In genomic region chr17:19345486-19346350, GRCh38 we compare ENCODE assay signal across 13 cellular contexts. TPM values are rescaled to one million over a fixed set of nuclear protein-coding genes. Genes with fewer than 3 reads are reported as not detected.
A peak's percentile ranks its signal among the peaks of the same experiment; 100 is the strongest.
DNase-seq lines count a peak whose midpoint lies in the region; ATAC-seq and TF ChIP-seq lines count a peak whose summit lies in the region.
"Had no signal": no experiment of that assay in that cellular context is flagged by ENCODE, and none has a peak within 500 bp of the region (broad histone marks: within the 10 kb centered on the region; RNA-seq: fewer than 3 reads in every experiment).

No MANE protein-coding gene starts in this region.

- no peaks in the 10 kb centered on the region for H3K9me2 ChIP-seq in Karpas-422 (replicated peaks; ENCODE audit: insufficient read depth, low read length)

- H3K4me3 ChIP-seq in left ventricle myocardium inferior (no peak overlapping the region), right atrium auricular region (no peak overlapping the region), Karpas-422 (ENCODE audit: low read length) (no peak overlapping the region)

- CTCF ChIA-PET in activated naive CD4-positive, alpha-beta T cell treated with anti-CD3 and anti-CD28 coated beads for 36 hours (lab: Charles Lee) = no interaction called here

- H3K27me3 ChIP-seq in left ventricle myocardium inferior (ENCODE audit: low read depth) (no peaks in the 10 kb centered on the region), right atrium auricular region (no peaks in the 10 kb centered on the region), Karpas-422 (ENCODE audit: low read length) (no peaks in the 10 kb centered on the region)

- 0 out of 2 replicates have a peak, but pooled peaks cover 3% of the 10 kb centered on the region for H4K20me1 ChIP-seq in Karpas-422 (ENCODE audit: insufficient read depth, low read depth, low read length)

- no peaks in the 10 kb centered on the region for H3K36me3 Mint-ChIP-seq in activated naive CD4-positive, alpha-beta T cell treated with anti-CD3 and anti-CD28 coated beads for 36 hours (ENCODE audit: low read depth)

- no peak overlapping the region for H3K4me3 Mint-ChIP-seq in activated naive CD4-positive, alpha-beta T cell treated with anti-CD3 and anti-CD28 coated beads for 36 hours
- H3K4me3 Mint-ChIP-seq: mesothelial cell of epicardium had no signal

- H3K36me3 ChIP-seq in left ventricle myocardium inferior = no peaks in the 10 kb centered on the region
- H3K36me3 ChIP-seq in right atrium auricular region = no peaks in the 10 kb centered on the region
- H3K36me3 ChIP-seq in Karpas-422 (ENCODE audit: insufficient read depth, low read length) = no peaks in the 10 kb centered on the region

- H2AFZ ChIP-seq in Karpas-422 (ENCODE audit: low read length) = no peak overlapping the region

- intact Hi-C loops in left ventricle myocardium inferior (cut with micrococcal nuclease) = no loop called here
- intact Hi-C loops in Right ventricle myocardium inferior (cut with DNase I) = no loop called here
- intact Hi-C loops in sciatic nerve (cut with DNase I) = no loop called here
- intact Hi-C loops in activated naive CD4-positive, alpha-beta T cell treated with anti-CD3 and anti-CD28 coated beads for 36 hours (cut with micrococcal nuclease) = no loop called here

- no peak overlapping the region for H3K9ac ChIP-seq in Karpas-422 (ENCODE audit: low read length)

- peak overlapping the region; percentile 84 for H3K27ac ChIP-seq in left ventricle myocardium inferior (replicated peaks)
- peak overlapping the region; percentile 78 to 81 for H3K27ac ChIP-seq in right atrium auricular region
- no peak overlapping the region for H3K27ac ChIP-seq in Karpas-422 (ENCODE audit: low read length)

- H3K9me3 ChIP-seq in left ventricle myocardium inferior (replicated peaks) (no peaks in the 10 kb centered on the region), right atrium auricular region (no peaks in the 10 kb centered on the region), Karpas-422 (ENCODE audit: low read length) (no peaks in the 10 kb centered on the region)

- no peak for DNase-seq in left ventricle myocardium inferior
- no peak for DNase-seq in Right ventricle myocardium inferior (ENCODE audit: missing footprints)
- DNase-seq in right atrium auricular region (ENCODE audit: low spot score) = no peak
- peak; percentile 48 for DNase-seq in sciatic nerve (ENCODE audit: low spot score)
- DNase-seq in Karpas-422 = no peak
- DNase-seq in activated naive CD4-positive, alpha-beta T cell treated with anti-CD3 and anti-CD28 coated beads for 36 hours = no peak
- DNase-seq: AML-193, GOT3, NCI-H1105 treated with DMSO at 0.1 percent for 48 hours, NCI-H526 had no signal

- H3K27ac Mint-ChIP-seq in activated naive CD4-positive, alpha-beta T cell treated with anti-CD3 and anti-CD28 coated beads for 36 hours = no peak overlapping the region

- H3K4me1 ChIP-seq in left ventricle myocardium inferior (peaks cover 64% of the 10 kb centered on the region), right atrium auricular region (peaks cover 0 to 68% of the 10 kb centered on the region in 2 donors), Karpas-422 (ENCODE audit: low read length) (peaks cover 16% of the 10 kb centered on the region)

- H3K79me2 ChIP-seq in Karpas-422 (ENCODE audit: low read length) = no peaks in the 10 kb centered on the region

- no peak overlapping the region for H3K4me2 ChIP-seq in Karpas-422 (ENCODE audit: low read depth, low read length, poor library complexity, severe bottlenecking)

- H3K9me3 Mint-ChIP-seq in activated naive CD4-positive, alpha-beta T cell treated with anti-CD3 and anti-CD28 coated beads for 36 hours = no peaks in the 10 kb centered on the region
- H3K9me3 Mint-ChIP-seq: mesothelial cell of epicardium had no signal

- TF ChIP-seq CTCF in left ventricle myocardium inferior (IDR thresholded peaks at IDR 0.05; ENCODE audit: borderline replicate concordance) = no peak
- no peak for TF ChIP-seq CTCF in right atrium auricular region (IDR thresholded peaks at IDR 0.05)

- ATAC-seq in Right ventricle myocardium inferior (no peak), sciatic nerve (no peak), HG02885 (IDR thresholded peaks at IDR 0.05; ENCODE audit: poor library complexity, unreplicated experiment) (no peak), HG03460 (IDR thresholded peaks at IDR 0.05; ENCODE audit: unreplicated experiment) (no peak)

- peaks cover 9% of the 10 kb centered on the region for H3K27me3 Mint-ChIP-seq in activated naive CD4-positive, alpha-beta T cell treated with anti-CD3 and anti-CD28 coated beads for 36 hours (ENCODE audit: low read depth)

- no peaks in the 10 kb centered on the region for H3K4me1 Mint-ChIP-seq in activated naive CD4-positive, alpha-beta T cell treated with anti-CD3 and anti-CD28 coated beads for 36 hours (ENCODE audit: low read depth)

RNA-seq across cellular contexts. Expression of gene B9D1, which starts 16.8 kb away (rescaled TPM):
- 8.8 TPM for total RNA-seq in left ventricle myocardium inferior
- total RNA-seq in Right ventricle myocardium inferior = 5.3 TPM
- 10 to 100 TPM; 18.7 to 24.6 TPM for total RNA-seq in right atrium auricular region
- total RNA-seq in sciatic nerve = 19.8 TPM
- total RNA-seq in Karpas-422 (2014; rRNA removed; shearing (Covaris generic); ENCODE audit: low replicate concordance) = 22.1 and 29.1 TPM in 2 replicates
- total RNA-seq in activated naive CD4-positive, alpha-beta T cell treated with anti-CD3 and anti-CD28 coated beads for 36 hours = 1 to 10 TPM; 8.7 TPM

RNA-seq across cellular contexts. Expression of gene MAPK7, which starts 32.6 kb away (rescaled TPM):
- 11.4 TPM for total RNA-seq in left ventricle myocardium inferior
- 13.0 TPM for total RNA-seq in Right ventricle myocardium inferior
- total RNA-seq in right atrium auricular region = 10 to 100 TPM; 15.9 to 17.8 TPM
- total RNA-seq in sciatic nerve = 28.2 TPM
- 4.1 and 7.8 TPM in 2 replicates for total RNA-seq in Karpas-422 (2014; rRNA removed; shearing (Covaris generic); ENCODE audit: low replicate concordance)
- 10 to 100 TPM in 1 of 2 experiments, 1 to 10 TPM in 1; 8.7 to 10.7 TPM for total RNA-seq in activated naive CD4-positive, alpha-beta T cell treated with anti-CD3 and anti-CD28 coated beads for 36 hours

RNA-seq across cellular contexts. Expression of gene MFAP4, which starts 41.3 kb away (rescaled TPM):
- total RNA-seq in left ventricle myocardium inferior (65.6 TPM), Right ventricle myocardium inferior (53.5 TPM), right atrium auricular region (100 to 1,000 TPM in 1 of 2 donors, 10 to 100 TPM in 1; 78.5 to 104 TPM), sciatic nerve (115 TPM)
- total RNA-seq in Karpas-422 (2014; rRNA removed; shearing (Covaris generic); ENCODE audit: low replicate concordance) = 0.15 TPM in 1 of 2 replicates, not detected in the other
- total RNA-seq in activated naive CD4-positive, alpha-beta T cell treated with anti-CD3 and anti-CD28 coated beads for 36 hours = not detected

Comparison
In these comparisons a context has a peak if more than half of its experiments do, and no peak if none do; other contexts are left out.
1. RNA of gene MFAP4, which starts 41.3 kb away (total RNA-seq): 115 TPM in sciatic nerve (single experiment), 78.5 to 104 TPM in right atrium auricular region, 65.6 TPM in left ventricle myocardium inferior (single experiment) and 53.5 TPM in Right ventricle myocardium inferior (single experiment); 0.15 TPM in Karpas-422 and not detected in activated naive CD4-positive, alpha-beta T cell treated with anti-CD3 and anti-CD28 coated beads for 36 hours; every median in the first group is over 10 times any median in the second.